ENCODE assay signal across 1 cellular context in genomic region chr4:121977251-121978168, GRCh38.
TF ChIP-seq lines count a peak whose summit lies in the region.

No MANE protein-coding gene starts in this region.

TF ChIP-seq in GM12878, 131 proteins besides CTCF, POLR2A, EP300 and RAD21 (continued from another document):
- no peak for TF ChIP-seq REST (IDR thresholded peaks at IDR 0.05; ENCODE audit: low read depth, low read length)
- peak; percentile 82 for TF ChIP-seq EED (IDR thresholded peaks at IDR 0.05; ENCODE audit: low read depth)
- no peak for TF ChIP-seq JUNB (IDR thresholded peaks at IDR 0.05)
- no peak for TF ChIP-seq BHLHE40 (IDR thresholded peaks at IDR 0.05; ENCODE audit: borderline replicate concordance in 1 of 2, low read depth in 2 of 2, low read length in 1 of 2)
- TF ChIP-seq, protein P1, sequence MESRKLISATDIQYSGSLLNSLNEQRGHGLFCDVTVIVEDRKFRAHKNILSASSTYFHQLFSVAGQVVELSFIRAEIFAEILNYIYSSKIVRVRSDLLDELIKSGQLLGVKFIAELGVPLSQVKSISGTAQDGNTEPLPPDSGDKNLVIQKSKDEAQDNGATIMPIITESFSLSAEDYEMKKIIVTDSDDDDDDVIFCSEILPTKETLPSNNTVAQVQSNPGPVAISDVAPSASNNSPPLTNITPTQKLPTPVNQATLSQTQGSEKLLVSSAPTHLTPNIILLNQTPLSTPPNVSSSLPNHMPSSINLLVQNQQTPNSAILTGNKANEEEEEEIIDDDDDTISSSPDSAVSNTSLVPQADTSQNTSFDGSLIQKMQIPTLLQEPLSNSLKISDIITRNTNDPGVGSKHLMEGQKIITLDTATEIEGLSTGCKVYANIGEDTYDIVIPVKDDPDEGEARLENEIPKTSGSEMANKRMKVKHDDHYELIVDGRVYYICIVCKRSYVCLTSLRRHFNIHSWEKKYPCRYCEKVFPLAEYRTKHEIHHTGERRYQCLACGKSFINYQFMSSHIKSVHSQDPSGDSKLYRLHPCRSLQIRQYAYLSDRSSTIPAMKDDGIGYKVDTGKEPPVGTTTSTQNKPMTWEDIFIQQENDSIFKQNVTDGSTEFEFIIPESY (IDR thresholded peaks at IDR 0.05) = no peak
- TF ChIP-seq, protein P2, sequence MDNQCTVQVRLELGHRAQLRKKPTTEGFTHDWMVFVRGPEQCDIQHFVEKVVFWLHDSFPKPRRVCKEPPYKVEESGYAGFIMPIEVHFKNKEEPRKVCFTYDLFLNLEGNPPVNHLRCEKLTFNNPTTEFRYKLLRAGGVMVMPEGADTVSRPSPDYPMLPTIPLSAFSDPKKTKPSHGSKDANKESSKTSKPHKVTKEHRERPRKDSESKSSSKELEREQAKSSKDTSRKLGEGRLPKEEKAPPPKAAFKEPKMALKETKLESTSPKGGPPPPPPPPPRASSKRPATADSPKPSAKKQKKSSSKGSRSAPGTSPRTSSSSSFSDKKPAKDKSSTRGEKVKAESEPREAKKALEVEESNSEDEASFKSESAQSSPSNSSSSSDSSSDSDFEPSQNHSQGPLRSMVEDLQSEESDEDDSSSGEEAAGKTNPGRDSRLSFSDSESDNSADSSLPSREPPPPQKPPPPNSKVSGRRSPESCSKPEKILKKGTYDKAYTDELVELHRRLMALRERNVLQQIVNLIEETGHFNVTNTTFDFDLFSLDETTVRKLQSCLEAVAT (IDR thresholded peaks at IDR 0.05) = no peak
- TF ChIP-seq MTA2 (IDR thresholded peaks at IDR 0.05; ENCODE audit: low read depth) = peak; percentile 69
- no peak for TF ChIP-seq SUPT20H (IDR thresholded peaks at IDR 0.05; ENCODE audit: borderline replicate concordance, control insufficient read depth, low read depth, low read length)
- TF ChIP-seq SP1 (IDR thresholded peaks at IDR 0.05; ENCODE audit: low read depth, low read length) = peak; percentile 48
- no peak for TF ChIP-seq RCOR1 (conservative IDR thresholded peaks at IDR 0.05; ENCODE audit: low read depth, low read length)
- TF ChIP-seq, protein P3, sequence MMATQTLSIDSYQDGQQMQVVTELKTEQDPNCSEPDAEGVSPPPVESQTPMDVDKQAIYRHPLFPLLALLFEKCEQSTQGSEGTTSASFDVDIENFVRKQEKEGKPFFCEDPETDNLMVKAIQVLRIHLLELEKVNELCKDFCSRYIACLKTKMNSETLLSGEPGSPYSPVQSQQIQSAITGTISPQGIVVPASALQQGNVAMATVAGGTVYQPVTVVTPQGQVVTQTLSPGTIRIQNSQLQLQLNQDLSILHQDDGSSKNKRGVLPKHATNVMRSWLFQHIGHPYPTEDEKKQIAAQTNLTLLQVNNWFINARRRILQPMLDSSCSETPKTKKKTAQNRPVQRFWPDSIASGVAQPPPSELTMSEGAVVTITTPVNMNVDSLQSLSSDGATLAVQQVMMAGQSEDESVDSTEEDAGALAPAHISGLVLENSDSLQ (IDR thresholded peaks at IDR 0.05) = no peak
- TF ChIP-seq SMC3 (IDR thresholded peaks at IDR 0.05; ENCODE audit: borderline replicate concordance, low read length) = no peak
- peak; percentile 43 for TF ChIP-seq ATF2 (IDR thresholded peaks at IDR 0.05; ENCODE audit: low read length)
- TF ChIP-seq ATF7 (IDR thresholded peaks at IDR 0.05; ENCODE audit: low read depth) = 0 out of 2 replicates have a peak, but pooled peaks have one; percentile 28
- TF ChIP-seq IRF5 (IDR thresholded peaks at IDR 0.05; ENCODE audit: borderline replicate concordance) = no peak
- TF ChIP-seq NFYA (IDR thresholded peaks at IDR 0.05; ENCODE audit: borderline replicate concordance, low read depth, low read length) = no peak
- peak; percentile 71; the same call in 1 of the 2 replicates for TF ChIP-seq NFIC (IDR thresholded peaks at IDR 0.05; ENCODE audit: low read depth, low read length)
- no peak for TF ChIP-seq FOXM1 (IDR thresholded peaks at IDR 0.05; ENCODE audit: low read depth, low read length)
